In genomic region chr1:52056937-52057231, GRCh38 we compare ENCODE assay signal across 8 cellular contexts. TPM values are rescaled to one million over a fixed set of nuclear protein-coding genes. Genes with fewer than 3 reads are reported as not detected.
DNase-seq lines count a peak whose midpoint lies in the region; ATAC-seq lines count a peak whose summit lies in the region.

No MANE protein-coding gene starts in this region.

- peaks cover 51% of the 10 kb centered on the region for H3K4me1 Mint-ChIP-seq in stimulated activated naive CD8-positive, alpha-beta T cell treated with anti-CD3 and anti-CD28 coated beads, Interleukin-15, amount 100 ng/mL, for 72 hours

- peak overlapping the region; percentile 98 for H3K27ac Mint-ChIP-seq in stimulated activated naive CD8-positive, alpha-beta T cell treated with anti-CD3 and anti-CD28 coated beads, Interleukin-15, amount 100 ng/mL, for 72 hours

- under 1% methylated on average over 4 of the region's 4 CpGs for WGBS in right cardiac atrium

- peak overlapping the region; percentile 93 to 94 for H3K4me3 Mint-ChIP-seq in stimulated activated naive CD8-positive, alpha-beta T cell treated with anti-CD3 and anti-CD28 coated beads, Interleukin-15, amount 100 ng/mL, for 72 hours

- H3K27ac ChIP-seq in SJSA1 (peak overlapping the region; percentile 87), right cardiac atrium (ENCODE audit: low read length) (no peak overlapping the region)

- H3K9me3 ChIP-seq in SJSA1 (replicated peaks) (no peaks in the 10 kb centered on the region), right cardiac atrium (ENCODE audit: control insufficient read depth, low read length) (no peaks in the 10 kb centered on the region)

- DNase-seq in AG20443 (ENCODE audit: low spot score) (peak; percentile 44), SJSA1 (ENCODE audit: low read depth in 1 of 2, low spot score in 2 of 2) (no peak), right cardiac atrium (no peak), DMS 273 (lab: John Stamatoyannopoulos, UW; ENCODE audit: unreplicated experiment) (no peak)
- no peak for DNase-seq in stimulated activated naive CD8-positive, alpha-beta T cell treated with anti-CD3 and anti-CD28 coated beads, Interleukin-15, amount 100 ng/mL, for 72 hours
- DNase-seq in stimulated activated naive CD4-positive, alpha-beta T cell treated with Interleukin-2 at 50 U/mL for 16 hours (lab: John Stamatoyannopoulos, UW) = no peak
- no peak for DNase-seq in activated effector memory CD4-positive, alpha-beta T cell treated with Interleukin-2 at 50 U/mL for 16 hours

- H3K27me3 ChIP-seq in SJSA1 (replicated peaks) = no peaks in the 10 kb centered on the region
- H3K27me3 ChIP-seq in right cardiac atrium (ENCODE audit: control insufficient read depth, insufficient read depth) = no peaks in the 10 kb centered on the region

- peaks cover 29% of the 10 kb centered on the region for H3K36me3 ChIP-seq in SJSA1

- intact Hi-C loops in right cardiac atrium (cut with DNase I) = no loop called here

- H3K27me3 Mint-ChIP-seq in stimulated activated naive CD8-positive, alpha-beta T cell treated with anti-CD3 and anti-CD28 coated beads, Interleukin-15, amount 100 ng/mL, for 72 hours = no peaks in the 10 kb centered on the region

- H3K9me3 Mint-ChIP-seq in stimulated activated naive CD8-positive, alpha-beta T cell treated with anti-CD3 and anti-CD28 coated beads, Interleukin-15, amount 100 ng/mL, for 72 hours = no peaks in the 10 kb centered on the region

- H3K4me1 ChIP-seq in SJSA1 (replicated peaks) = peaks cover 37% of the 10 kb centered on the region
- H3K4me1 ChIP-seq in right cardiac atrium (ENCODE audit: control insufficient read depth, insufficient read depth, low read length) = peaks cover 5% of the 10 kb centered on the region

- H3K4me3 ChIP-seq in SJSA1 (peak overlapping the region; percentile 86), right cardiac atrium (ENCODE audit: low read length) (peak overlapping the region; percentile 51)

- ATAC-seq in GM21717 (IDR thresholded peaks at IDR 0.05; ENCODE audit: unreplicated experiment) (peak; percentile 27), right cardiac atrium (no peak)
- ATAC-seq in stimulated activated naive CD8-positive, alpha-beta T cell treated with anti-CD3 and anti-CD28 coated beads, Interleukin-15, amount 100 ng/mL, for 72 hours = no peak

RNA-seq across cellular contexts. Expression of gene BTF3L4, which starts 0.8 kb away (rescaled TPM):
- total RNA-seq in SJSA1 (2014; rRNA removed; shearing (Covaris generic)) = 63.7 and 91.1 TPM in 2 replicates
- total RNA-seq in right cardiac atrium = 10 to 100 TPM; 28.5 to 35.8 (median 34.3) TPM
- polyA plus RNA-seq in right cardiac atrium = 31.2 TPM

RNA-seq across cellular contexts. Expression of gene TXNDC12, which starts 1.9 kb away (rescaled TPM):
- 69.7 and 100 TPM in 2 replicates for total RNA-seq in SJSA1 (2014; rRNA removed; shearing (Covaris generic))
- total RNA-seq in right cardiac atrium = 10 to 100 TPM; 24.6 to 40.5 (median 28.9) TPM
- 18.4 TPM for polyA plus RNA-seq in right cardiac atrium

RNA-seq across cellular contexts. Expression of gene KTI12, which starts 23.3 kb away (rescaled TPM):
- 19.8 and 34.0 TPM in 2 replicates for total RNA-seq in SJSA1 (2014; rRNA removed; shearing (Covaris generic))
- total RNA-seq in right cardiac atrium = 1 to 10 TPM; 3.5 to 5.4 (median 3.9) TPM
- 4.4 TPM for polyA plus RNA-seq in right cardiac atrium
